1 cellular context compared by ENCODE assay signal in the genomic region with DNA sequence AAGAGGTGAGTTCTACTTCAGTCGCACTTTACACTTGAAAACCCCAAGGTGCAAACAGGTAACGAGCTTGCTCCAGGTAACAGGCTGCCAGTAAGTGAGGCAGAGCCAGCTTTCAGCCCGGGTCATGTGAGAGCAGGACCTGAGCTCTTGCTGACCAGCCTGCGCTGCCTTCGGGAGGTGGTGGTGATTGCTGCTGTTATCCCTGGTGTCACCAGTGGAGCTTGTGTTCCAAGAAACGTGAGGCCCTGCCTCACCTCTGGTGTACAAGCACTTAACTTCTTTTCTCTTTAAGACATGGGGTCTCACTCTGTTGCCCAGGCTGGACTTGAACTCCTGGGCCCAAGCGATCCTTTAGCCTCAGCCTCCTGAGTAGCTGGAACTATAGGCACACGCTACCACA.
TF ChIP-seq lines count a peak whose summit lies in the region.

No MANE protein-coding gene starts in this region.

TF ChIP-seq in GM12878, 131 proteins besides CTCF, POLR2A, EP300 and RAD21:
- TF ChIP-seq POLR2AphosphoS5 (IDR thresholded peaks at IDR 0.05; ENCODE audit: low read length) (0 out of 2 replicates have a peak, but pooled peaks have one; percentile 17), BRCA1 (IDR thresholded peaks at IDR 0.05; ENCODE audit: low read depth, low read length) (no peak)
